ENCODE assay signal across 9 cellular contexts in genomic region chr6:136051140-136051775, GRCh38.
DNase-seq lines count a peak whose midpoint lies in the region; ATAC-seq and TF ChIP-seq lines count a peak whose summit lies in the region.
"Had no signal": no experiment of that assay in that cellular context is flagged by ENCODE, and none has a peak within 500 bp of the region (broad histone marks: within the 10 kb centered on the region; RNA-seq: fewer than 3 reads in every experiment).

No MANE protein-coding gene starts in this region.

- TF ChIP-seq CTCF in Peyer's patch (IDR thresholded peaks at IDR 0.05) = no peak
- no peak for TF ChIP-seq CTCF in endothelial cell (IDR thresholded peaks at IDR 0.05; ENCODE audit: unreplicated experiment)
- TF ChIP-seq CTCF in GM13976 (IDR thresholded peaks at IDR 0.05; ENCODE audit: borderline replicate concordance, control extremely low read depth, extremely low read depth, insufficient read depth, missing control alignments) = no peak

- in situ Hi-C loops in GM13976 (cut with MboI; ENCODE audit: low sequenced_read_pairs, unreplicated experiment) = no loop called here

- peak overlapping the region in 3 of 4 donors; percentile 25 to 58 (median 35) for H3K27ac ChIP-seq in Peyer's patch

- TF ChIP-seq POLR2A in Peyer's patch (IDR thresholded peaks at IDR 0.05) = no peak

- H3K27ac Mint-ChIP-seq in endothelial cell (ENCODE audit: unreplicated experiment) = peak overlapping the region; percentile 87

- no peaks in the 10 kb centered on the region for H3K27me3 ChIP-seq in Peyer's patch

- no peaks in the 10 kb centered on the region for H3K9me3 Mint-ChIP-seq in endothelial cell (ENCODE audit: unreplicated experiment)

- H3K4me1 Mint-ChIP-seq in endothelial cell (ENCODE audit: unreplicated experiment) = peaks cover 14% of the 10 kb centered on the region

- no peak overlapping the region for H3K4me3 ChIP-seq in Peyer's patch

- DNase-seq in EH (ENCODE audit: low read depth) (peak; percentile 80), Peyer's patch (no peak), endothelial cell (ENCODE audit: low spot score) (no peak), pons (ENCODE audit: low spot score) (peak; percentile 18), GM13976 (ENCODE audit: low spot score) (no peak)
- no peak for DNase-seq in effector CD8-positive, alpha-beta T cell (lab: John Stamatoyannopoulos, UW)

- H3K36me3 Mint-ChIP-seq in endothelial cell (ENCODE audit: low read depth, unreplicated experiment) = no peaks in the 10 kb centered on the region

- ATAC-seq in HG03521 (IDR thresholded peaks at IDR 0.05; ENCODE audit: unreplicated experiment) (no peak), HG03159 (IDR thresholded peaks at IDR 0.05; ENCODE audit: unreplicated experiment) (no peak)

- no peak overlapping the region for H3K4me3 Mint-ChIP-seq in endothelial cell (ENCODE audit: unreplicated experiment)
- H3K4me3 Mint-ChIP-seq: neural crest cell had no signal

- H3K27me3 Mint-ChIP-seq in endothelial cell (ENCODE audit: unreplicated experiment) = no peaks in the 10 kb centered on the region

- no peaks in the 10 kb centered on the region for H3K36me3 ChIP-seq in Peyer's patch

- H3K9me3 ChIP-seq in Peyer's patch = no peaks in the 10 kb centered on the region

- peaks cover 0 to 10% (median 0%) of the 10 kb centered on the region in 4 donors for H3K4me1 ChIP-seq in Peyer's patch

Comparison
In these comparisons a context has a peak if more than half of its experiments do, and no peak if none do; other contexts are left out.
1. DNase-seq: peak in EH (single experiment) and pons (single experiment); none in Peyer's patch (0 of 3), endothelial cell (single experiment), GM13976 (single experiment) and effector CD8-positive, alpha-beta T cell (single experiment).